Comparison of ENCODE assay signal across 35 cellular contexts in genomic region chr6:141418076-141418475, GRCh38.
"Had no signal": no experiment of that assay in that cellular context is flagged by ENCODE, and none has a peak within 500 bp of the region (broad histone marks: within the 10 kb centered on the region; RNA-seq: fewer than 3 reads in every experiment).

No MANE protein-coding gene starts in this region.

- H3K27me3 ChIP-seq: MG63 had no signal

- H3K9ac ChIP-seq: KMS-11 had no signal

- H3K4me3 ChIP-seq: MG63 had no signal

- DNase-seq: Karpas-422, Kasumi-1, MG63, MM.1S, MV-4-11, NCI-H1048, NCI-H1092, NCI-H1092 treated with DMSO at 0.1 percent for 48 hours, NCI-H1105, NCI-H1105 treated with DMSO at 0.1 percent for 48 hours, NCI-H1417, NCI-H1417 treated with DMSO at 0.1 percent for 48 hours, NCI-H1436, NCI-H1436 treated with DMSO at 0.1 percent for 48 hours, NCI-H146, NCI-H1694, NCI-H1694 treated with DMSO at 0.1 percent for 48 hours, NCI-H187, NCI-H187 treated with DMSO at 0.1 percent for 48 hours, NCI-H1930, NCI-H2029, NCI-H2029 treated with DMSO at 0.1 percent for 48 hours, NCI-H2081, NCI-H2081 treated with DMSO at 0.1 percent for 48 hours, NCI-H2107, NCI-H2171, NCI-H2171 treated with DMSO at 0.1 percent for 48 hours, NCI-H2227 treated with DMSO at 0.1 percent for 48 hours, NCI-H226, NCI-H345, NCI-H446, NCI-H446 treated with DMSO at 0.1 percent for 48 hours, NCI-H510A, NCI-H510A treated with DMSO at 0.1 percent for 48 hours had no signal

- H3K4me2 ChIP-seq: KMS-11 had no signal

- H3K9me3 ChIP-seq: MG63 had no signal

- H3K27ac ChIP-seq: KMS-11 had no signal

- H3K36me3 ChIP-seq: MG63 had no signal
